ENCODE assay signal across 29 cellular contexts in genomic region chr6:109864050-109864449, GRCh38.
"Had no signal": no experiment of that assay in that cellular context is flagged by ENCODE, and none has a peak within 500 bp of the region (broad histone marks: within the 10 kb centered on the region; RNA-seq: fewer than 3 reads in every experiment).

No MANE protein-coding gene starts in this region.

- H3K36me3 Mint-ChIP-seq: stimulated activated effector memory CD8-positive, alpha-beta T cell treated with anti-CD3 and anti-CD28 coated beads, Interleukin-12 subunit alpha, Interleukin-12 subunit beta, amount 100 ng/mL, for 72 hours; stimulated activated memory B cell treated with anti-CD40 and anti-IgM and Interleukin-4, amounts not matched to agents 10 μg/mL and 1 μg/mL and 100 μg/mL, for 72 hours; type B pancreatic cell had no signal

- H3K36me3 ChIP-seq: stomach, suprapubic skin, thoracic aorta, thyroid gland, tibial artery, tibial nerve, transverse colon, upper lobe of left lung, upper lobe of right lung, uterus, vagina had no signal

- H3K4me3 Mint-ChIP-seq: stimulated activated effector memory CD8-positive, alpha-beta T cell treated with anti-CD3 and anti-CD28 coated beads, Interleukin-12 subunit alpha, Interleukin-12 subunit beta, amount 100 ng/mL, for 72 hours; stimulated activated memory B cell treated with anti-CD40 and anti-IgM and Interleukin-4, amounts not matched to agents 10 μg/mL and 1 μg/mL and 100 μg/mL, for 72 hours; stimulated activated naive B cell treated with anti-CD40 and anti-IgM and Interleukin-4, amounts not matched to agents 10 μg/mL and 1 μg/mL and 100 μg/mL, for 72 hours; stimulated activated naive CD8-positive, alpha-beta T cell treated with anti-CD3 and anti-CD28 coated beads, Interleukin-15, amount 100 ng/mL, for 72 hours; stimulated activated naive CD8-positive, alpha-beta T cell treated with anti-CD3 and anti-CD28 coated beads, Interleukin-15, Interleukin-2, amounts not matched to agents 100 ng/mL and 50 ng/mL, for 24 hours; type B pancreatic cell had no signal

- H3K4me1 Mint-ChIP-seq: stimulated activated effector memory CD8-positive, alpha-beta T cell treated with anti-CD3 and anti-CD28 coated beads, Interleukin-12 subunit alpha, Interleukin-12 subunit beta, amount 100 ng/mL, for 72 hours; stimulated activated memory B cell treated with anti-CD40 and anti-IgM and Interleukin-4, amounts not matched to agents 10 μg/mL and 1 μg/mL and 100 μg/mL, for 72 hours; stimulated activated naive B cell treated with anti-CD40 and anti-IgM and Interleukin-4, amounts not matched to agents 10 μg/mL and 1 μg/mL and 100 μg/mL, for 72 hours; stimulated activated naive CD8-positive, alpha-beta T cell treated with anti-CD3 and anti-CD28 coated beads, Interleukin-15, amount 100 ng/mL, for 72 hours had no signal

- H3K27me3 Mint-ChIP-seq: type B pancreatic cell had no signal

- H3K27me3 ChIP-seq: stomach, suprapubic skin, testis, thyroid gland, tibial artery, tibial nerve, transverse colon, upper lobe of left lung, upper lobe of right lung, uterus, vagina had no signal

- H3K9me3 ChIP-seq: stomach, suprapubic skin, testis, thoracic aorta, thyroid gland, tibial artery, transverse colon, upper lobe of left lung, upper lobe of right lung, uterus, vagina had no signal

- FAIRE-seq: urothelium cell line had no signal

- H3K4me3 ChIP-seq: stomach, suprapubic skin, testis, thoracic aorta, thyroid gland, tibial artery, tibial nerve, transverse colon, upper lobe of left lung, upper lobe of right lung, uterus, vagina had no signal

- H3K27ac Mint-ChIP-seq: stimulated activated effector memory CD8-positive, alpha-beta T cell treated with anti-CD3 and anti-CD28 coated beads, Interleukin-12 subunit alpha, Interleukin-12 subunit beta, amount 100 ng/mL, for 72 hours; stimulated activated memory B cell treated with anti-CD40 and anti-IgM and Interleukin-4, amounts not matched to agents 10 μg/mL and 1 μg/mL and 100 μg/mL, for 72 hours; stimulated activated naive CD8-positive, alpha-beta T cell treated with anti-CD3 and anti-CD28 coated beads, Interleukin-15, amount 100 ng/mL, for 72 hours; stimulated activated naive CD8-positive, alpha-beta T cell treated with anti-CD3 and anti-CD28 coated beads, Interleukin-15, Interleukin-2, amounts not matched to agents 100 ng/mL and 50 ng/mL, for 24 hours; type B pancreatic cell had no signal

- H3K27ac ChIP-seq: stomach, suprapubic skin, testis, thoracic aorta, thyroid gland, tibial artery, tibial nerve, transverse colon, upper lobe of left lung, upper lobe of right lung, uterus, vagina had no signal

- ATAC-seq: stimulated activated effector memory CD8-positive, alpha-beta T cell treated with anti-CD3 and anti-CD28 coated beads, Interleukin-12 subunit alpha, Interleukin-12 subunit beta, amount 100 ng/mL, for 72 hours; stimulated activated memory B cell treated with anti-CD40 and anti-IgM and Interleukin-4, amounts not matched to agents 10 μg/mL and 1 μg/mL and 100 μg/mL, for 72 hours; stimulated activated naive B cell treated with anti-CD40 and anti-IgM and Interleukin-4, amounts not matched to agents 10 μg/mL and 1 μg/mL and 100 μg/mL, for 72 hours; stimulated activated naive CD8-positive, alpha-beta T cell treated with anti-CD3 and anti-CD28 coated beads, Interleukin-15, amount 100 ng/mL, for 72 hours; stimulated activated naive CD8-positive, alpha-beta T cell treated with anti-CD3 and anti-CD28 coated beads, Interleukin-15, Interleukin-2, amounts not matched to agents 100 U/mL and 50 U/mL, for 24 hours; upper lobe of right lung had no signal

- H3K9me3 Mint-ChIP-seq: stimulated activated effector memory CD8-positive, alpha-beta T cell treated with anti-CD3 and anti-CD28 coated beads, Interleukin-12 subunit alpha, Interleukin-12 subunit beta, amount 100 ng/mL, for 72 hours; stimulated activated naive CD8-positive, alpha-beta T cell treated with anti-CD3 and anti-CD28 coated beads, Interleukin-15, Interleukin-2, amounts not matched to agents 100 ng/mL and 50 ng/mL, for 24 hours had no signal

- H3K4me1 ChIP-seq: transverse colon, upper lobe of left lung, upper lobe of right lung, uterus had no signal

- DNase-seq: stimulated activated CD4-positive, alpha-beta T cell treated with anti-CD3 and anti-CD28 coated beads, Interleukin-2, amount 100 ng/mL, for 48 hours; stimulated activated CD4-positive, alpha-beta T cell treated with anti-CD3 and anti-CD28 coated beads, Interleukin-4, amount 100 ng/mL, for 1 hour; stimulated activated CD4-positive, alpha-beta T cell treated with anti-CD3 and anti-CD28 coated beads, Interleukin-4, amount 100 ng/mL, for 24 hours; stimulated activated CD4-positive, alpha-beta T cell treated with anti-CD3 and anti-CD28 coated beads, Interleukin-4, amount 100 ng/mL, for 4 hours; stimulated activated CD8-positive, alpha-beta memory T cell treated with anti-CD3 and anti-CD28 coated beads, Interleukin-4, amount 100 ng/mL, for 48 hours; stimulated activated naive B cell treated with anti-CD40 and anti-IgM and Interleukin-4, amounts not matched to agents 10 μg/mL and 1 μg/mL and 100 μg/mL, for 72 hours; stimulated activated naive CD4-positive, alpha-beta T cell; stimulated activated naive CD4-positive, alpha-beta T cell treated with Interleukin-2 at 50 U/mL for 16 hours; stimulated activated naive CD8-positive, alpha-beta T cell treated with anti-CD3 and anti-CD28 coated beads, Interleukin-15, amount 100 ng/mL, for 72 hours; stimulated activated naive CD8-positive, alpha-beta T cell treated with anti-CD3 and anti-CD28 coated beads, Interleukin-15, Interleukin-2, amounts not matched to agents 100 U/mL and 50 U/mL, for 24 hours; stomach; substantia nigra; testis; thyroid gland; tibial artery; transverse colon; trophoblast cell; upper lobe of left lung; upper lobe of right lung; uterus had no signal
